ENCODE assay signal across 11 cellular contexts in the genomic region with DNA sequence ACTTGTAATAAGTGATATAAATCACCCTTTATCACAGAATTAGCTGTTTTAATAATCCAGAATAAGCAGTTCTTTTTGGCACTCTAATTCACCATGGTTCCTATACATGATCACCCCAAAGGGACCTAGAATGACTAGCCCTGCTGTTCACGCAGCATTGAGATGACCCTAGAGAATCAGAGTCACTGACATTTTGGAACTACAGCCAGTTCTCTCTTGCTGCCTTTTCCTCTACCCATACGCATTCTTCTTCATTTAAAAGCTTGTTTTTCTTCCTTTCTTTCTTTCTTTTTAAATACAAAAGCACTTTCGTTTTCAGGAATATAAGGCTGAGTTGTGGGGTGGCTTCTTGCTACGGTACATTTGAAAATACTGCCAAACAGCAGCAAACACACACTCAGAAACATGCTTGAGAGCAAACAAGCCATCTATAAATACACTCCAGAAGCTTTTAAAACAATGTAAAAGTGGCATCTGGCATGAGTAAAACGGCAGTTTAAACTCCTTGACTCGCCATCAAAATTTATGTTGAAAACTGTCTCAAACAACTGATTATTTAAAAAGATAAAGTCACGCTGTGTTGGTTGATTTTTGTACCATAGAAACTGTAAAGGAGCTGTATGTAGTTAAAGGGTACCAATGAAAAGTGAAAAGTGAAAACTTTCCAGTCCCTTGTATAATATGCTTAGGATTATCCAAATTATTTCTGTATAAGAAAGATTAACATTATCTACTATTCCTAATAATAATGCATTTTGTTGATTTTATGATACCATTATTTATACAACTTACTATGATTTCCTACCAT.
DNase-seq lines count a peak whose midpoint lies in the region; ATAC-seq, FAIRE-seq and TF ChIP-seq lines count a peak whose summit lies in the region.
"Had no signal": no experiment of that assay in that cellular context is flagged by ENCODE, and none has a peak within 500 bp of the region (broad histone marks: within the 10 kb centered on the region; RNA-seq: fewer than 3 reads in every experiment).

No MANE protein-coding gene starts in this region.

- H3K79me2 ChIP-seq in K562 (ENCODE audit: control insufficient read depth, insufficient read depth, low read length): no peaks in the 10 kb centered on the region

- no peaks in the 10 kb centered on the region for H4K20me1 ChIP-seq in K562 (replicated peaks; ENCODE audit: control insufficient read depth, insufficient read depth, low read length)

- H3K27me3 ChIP-seq in BE2C (no peaks in the 10 kb centered on the region), K562 (ENCODE audit: control insufficient read depth in 2 of 2, insufficient read depth in 2 of 2, low read length in 2 of 2) (no peaks in the 10 kb centered on the region), muscle layer of colon (ENCODE audit: control insufficient read depth in 1 of 2, insufficient read depth in 2 of 2, low read length in 2 of 2) (no peaks in the 10 kb centered on the region)

- in situ Hi-C loops in K562 (cut with MboI): no loop called here

- H3K4me1 ChIP-seq in BE2C (peaks cover 39% of the 10 kb centered on the region), K562 (replicated peaks in 1 of 2; ENCODE audit: control insufficient read depth in 2 of 2, insufficient read depth in 2 of 2, low read length in 2 of 2) (peaks cover 0 to 10% of the 10 kb centered on the region in 2 experiments; a peak in 2 of 5 replicates), muscle layer of colon (ENCODE audit: insufficient read depth, low read length) (no peaks in the 10 kb centered on the region)

- WGBS in K562 (ENCODE audit: insufficient coverage, low coverage, missing lambda C conversion rate): 2% methylated on average over 7 of the region's 7 CpGs

- no peak for TF ChIP-seq POLR2A in K562 (conservative IDR thresholded peaks at IDR 0.05)

- no peaks in the 10 kb centered on the region for H3K36me3 ChIP-seq in BE2C
- H3K36me3 ChIP-seq in K562 (ENCODE audit: control insufficient read depth, insufficient read depth, low read length): no peaks in the 10 kb centered on the region
- no peaks in the 10 kb centered on the region for H3K36me3 ChIP-seq in muscle layer of colon (ENCODE audit: insufficient read depth, low read length)

- H3K9me1 ChIP-seq in K562 (ENCODE audit: control insufficient read depth, insufficient read depth, low read length): no peaks in the 10 kb centered on the region

- BruUV-seq in K562 (replicated peaks; lab: Mats Ljungman, UMichigan): no TSS peak

- peak overlapping the region; percentile 14 for H3K4me2 ChIP-seq in K562 (ENCODE audit: insufficient read depth, low read length)

- TF ChIP-seq CTCF in BE2C (IDR thresholded peaks at IDR 0.05; ENCODE audit: low read depth, low read length) (no peak), K562 (IDR thresholded peaks at IDR 0.05 in 2 of 3, conservative IDR thresholded peaks at IDR 0.05 in 1 of 3; ENCODE audit: insufficient read depth in 2 of 3, low read depth in 1 of 3, low read length in 3 of 3) (no peak)

- H3K27ac ChIP-seq in K562 (ENCODE audit: extremely low read depth, low read depth, low read length) (peak overlapping the region; percentile 64; the same call in 2 of the 3 replicates), muscle layer of colon (ENCODE audit: low read depth, low read length) (no peak overlapping the region)
- H3K27ac ChIP-seq: VCaP had no signal

- peak overlapping the region; percentile 85 for H2AFZ ChIP-seq in K562 (ENCODE audit: low read depth, low read length)

- TF ChIP-seq RAD21 in K562 (CRISPR knock-in tag; conservative IDR thresholded peaks at IDR 0.05 in 1 of 2, IDR thresholded peaks at IDR 0.05 in 1 of 2): no peak

- intact Hi-C loops in K562 (cut with micrococcal nuclease): no loop called here

- POLR2A ChIA-PET in K562 (lab: Yijun Ruan, JAX): no interaction called here

- CTCF ChIA-PET in K562 (lab: Yijun Ruan, JAX; ENCODE audit: low intra/inter-chr PET ratio): no interaction called here

- no peak for DNase-seq in BE2C
- peak in 1 of 4 experiments; percentile 47 for DNase-seq in K562 (ENCODE audit: extremely low read depth in 1 of 4, low spot score in 3 of 4)
- DNase-seq in effector CD8-positive, alpha-beta T cell (lab: John Stamatoyannopoulos, UW): no peak
- DNase-seq in activated CD4-positive, CD25-positive, alpha-beta regulatory T cell treated with anti-CD3 and anti-CD28 coated beads, Interleukin-2, amount 50 U/mL, for 72 hours: no peak
- no peak for DNase-seq in islet precursor cell
- DNase-seq: GF-D8, KG1 had no signal

- no peaks in the 10 kb centered on the region; the same call in 1 of the 2 replicates for H3K9me3 ChIP-seq in BE2C
- H3K9me3 ChIP-seq in K562 (replicated peaks; ENCODE audit: control insufficient read depth, insufficient read depth, low read depth, low read length): no peaks in the 10 kb centered on the region
- no peaks in the 10 kb centered on the region for H3K9me3 ChIP-seq in muscle layer of colon (ENCODE audit: low read length)

- H3K9ac ChIP-seq in K562 (ENCODE audit: insufficient read depth in 1 of 2, low read depth in 2 of 2, low read length in 2 of 2) (peak overlapping the region in 1 of 2 experiments; percentile 40; a peak in 2 of 4 replicates), muscle layer of colon (ENCODE audit: low read length) (no peak overlapping the region)

- H3K4me3 ChIP-seq in BE2C (ENCODE audit: low read depth, low read length) (peak overlapping the region; percentile 43), K562 (no peak overlapping the region), muscle layer of colon (ENCODE audit: low read depth in 1 of 2, low read length in 2 of 2) (peak overlapping the region; percentile 14 to 27)

- TF ChIP-seq EP300 in K562 (IDR thresholded peaks at IDR 0.05; ENCODE audit: low read length): no peak

- FAIRE-seq in K562 (lab: Jason Lieb, UNC): peak; percentile 11

- peak; percentile 45 for ATAC-seq in HG03378 (IDR thresholded peaks at IDR 0.05; ENCODE audit: unreplicated experiment)
- ATAC-seq in K562: peak; percentile 64
- ATAC-seq in GM19324 (IDR thresholded peaks at IDR 0.05; ENCODE audit: low FRiP score, unreplicated experiment): no peak

TF ChIP-seq in K562, 482 proteins besides CTCF, POLR2A, EP300 and RAD21 (continues in another document):
- TF ChIP-seq, protein P1, sequence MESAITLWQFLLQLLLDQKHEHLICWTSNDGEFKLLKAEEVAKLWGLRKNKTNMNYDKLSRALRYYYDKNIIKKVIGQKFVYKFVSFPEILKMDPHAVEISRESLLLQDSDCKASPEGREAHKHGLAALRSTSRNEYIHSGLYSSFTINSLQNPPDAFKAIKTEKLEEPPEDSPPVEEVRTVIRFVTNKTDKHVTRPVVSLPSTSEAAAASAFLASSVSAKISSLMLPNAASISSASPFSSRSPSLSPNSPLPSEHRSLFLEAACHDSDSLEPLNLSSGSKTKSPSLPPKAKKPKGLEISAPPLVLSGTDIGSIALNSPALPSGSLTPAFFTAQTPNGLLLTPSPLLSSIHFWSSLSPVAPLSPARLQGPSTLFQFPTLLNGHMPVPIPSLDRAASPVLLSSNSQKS (CRISPR knock-in tag; IDR thresholded peaks at IDR 0.05): no peak
- TF ChIP-seq, protein P2, sequence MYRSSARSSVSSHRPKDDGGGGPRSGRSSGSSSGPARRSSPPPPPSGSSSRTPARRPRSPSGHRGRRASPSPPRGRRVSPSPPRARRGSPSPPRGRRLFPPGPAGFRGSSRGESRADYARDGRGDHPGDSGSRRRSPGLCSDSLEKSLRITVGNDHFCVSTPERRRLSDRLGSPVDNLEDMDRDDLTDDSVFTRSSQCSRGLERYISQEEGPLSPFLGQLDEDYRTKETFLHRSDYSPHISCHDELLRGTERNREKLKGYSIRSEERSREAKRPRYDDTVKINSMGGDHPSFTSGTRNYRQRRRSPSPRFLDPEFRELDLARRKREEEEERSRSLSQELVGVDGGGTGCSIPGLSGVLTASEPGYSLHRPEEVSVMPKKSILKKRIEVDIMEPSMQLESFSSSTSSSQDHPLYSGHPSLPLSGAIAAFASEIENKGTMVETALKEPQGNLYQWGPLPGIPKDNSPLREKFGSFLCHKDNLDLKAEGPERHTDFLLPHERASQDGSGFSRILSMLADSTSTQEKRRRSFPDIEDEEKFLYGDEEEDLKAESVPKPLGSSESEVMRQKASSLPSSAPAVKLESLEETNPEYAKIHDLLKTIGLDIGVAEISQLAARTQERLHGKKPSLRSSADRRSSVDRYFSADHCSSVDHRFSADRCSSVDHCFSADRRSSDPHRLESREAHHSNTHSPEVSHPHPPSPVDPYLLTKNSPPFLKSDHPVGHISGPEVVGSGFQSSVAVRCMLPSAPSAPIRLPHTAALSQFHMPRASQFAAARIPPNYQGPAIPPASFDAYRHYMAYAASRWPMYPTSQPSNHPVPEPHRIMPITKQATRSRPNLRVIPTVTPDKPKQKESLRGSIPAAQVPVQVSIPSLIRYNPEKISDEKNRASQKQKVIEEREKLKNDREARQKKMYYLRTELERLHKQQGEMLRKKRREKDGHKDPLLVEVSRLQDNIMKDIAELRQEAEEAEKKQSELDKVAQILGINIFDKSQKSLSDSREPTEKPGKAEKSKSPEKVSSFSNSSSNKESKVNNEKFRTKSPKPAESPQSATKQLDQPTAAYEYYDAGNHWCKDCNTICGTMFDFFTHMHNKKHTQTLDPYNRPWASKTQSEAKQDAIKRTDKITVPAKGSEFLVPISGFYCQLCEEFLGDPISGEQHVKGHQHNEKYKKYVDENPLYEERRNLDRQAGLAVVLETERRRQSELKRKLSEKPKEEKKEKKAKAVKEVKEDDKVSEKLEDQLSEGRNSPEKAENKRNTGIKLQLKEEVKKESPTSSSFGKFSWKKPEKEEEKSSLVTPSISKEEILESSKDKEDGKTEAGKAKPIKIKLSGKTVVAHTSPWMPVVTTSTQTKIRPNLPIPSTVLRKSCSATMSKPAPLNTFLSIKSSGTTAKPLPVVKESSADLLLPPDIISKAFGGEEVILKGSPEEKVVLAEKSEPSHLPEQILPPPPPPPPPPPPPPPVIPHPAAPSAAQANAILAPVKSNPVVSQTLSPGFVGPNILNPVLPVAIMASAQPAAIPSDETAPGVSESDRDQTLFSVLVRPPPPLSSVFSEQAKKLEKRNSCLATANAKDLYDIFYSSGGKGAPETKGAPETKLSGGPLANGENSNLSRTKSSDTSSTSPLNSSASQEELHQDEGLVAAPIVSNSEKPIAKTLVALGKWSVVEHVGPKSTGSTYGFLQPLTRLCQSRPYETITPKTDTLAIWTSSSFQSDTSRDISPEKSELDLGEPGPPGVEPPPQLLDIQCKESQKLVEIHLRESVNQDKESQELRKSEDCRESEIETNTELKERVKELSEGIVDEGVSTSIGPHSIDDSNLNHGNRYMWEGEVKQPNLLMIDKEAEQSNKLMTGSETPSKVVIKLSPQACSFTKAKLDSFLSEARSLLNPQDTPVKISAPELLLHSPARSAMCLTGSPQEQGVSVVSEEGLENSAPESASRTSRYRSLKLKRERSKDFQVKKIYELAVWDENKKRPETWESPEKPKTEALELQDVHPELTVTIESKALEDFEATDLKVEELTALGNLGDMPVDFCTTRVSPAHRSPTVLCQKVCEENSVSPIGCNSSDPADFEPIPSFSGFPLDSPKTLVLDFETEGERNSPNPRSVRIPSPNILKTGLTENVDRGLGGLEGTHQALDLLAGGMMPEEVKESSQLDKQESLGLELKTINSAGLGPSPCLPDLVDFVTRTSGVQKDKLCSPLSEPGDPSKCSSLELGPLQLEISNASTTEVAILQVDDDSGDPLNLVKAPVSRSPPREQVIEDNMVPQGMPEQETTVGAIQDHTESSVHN (IDR thresholded peaks at IDR 0.05; ENCODE audit: borderline replicate concordance in 1 of 2, low read depth in 1 of 2): no peak
- TF ChIP-seq LARP7 (IDR thresholded peaks at IDR 0.05): no peak
